In genomic region chr16:10016761-10017160, GRCh38 we compare ENCODE assay signal across 26 cellular contexts.
"Had no signal": no experiment of that assay in that cellular context is flagged by ENCODE, and none has a peak within 500 bp of the region (broad histone marks: within the 10 kb centered on the region; RNA-seq: fewer than 3 reads in every experiment).

No MANE protein-coding gene starts in this region.

- H3K4me1 Mint-ChIP-seq: IgD-negative memory B cell, T-cell had no signal

- H3K9ac ChIP-seq: KMS-11 had no signal

- H3K9me3 ChIP-seq: MG63, SJSA1 had no signal

- H3K27ac Mint-ChIP-seq: IgD-negative memory B cell, T-cell had no signal

- H3K4me3 ChIP-seq: K562, MG63, SJSA1, SK-N-MC had no signal

- H3K4me1 ChIP-seq: SJSA1 had no signal

- H3K9me3 Mint-ChIP-seq: IgD-negative memory B cell had no signal

- DNase-seq: MG63, NCI-H1092, NCI-H1105 treated with DMSO at 0.1 percent for 48 hours, NCI-H1417 treated with DMSO at 0.1 percent for 48 hours, NCI-H146, NCI-H1694 treated with DMSO at 0.1 percent for 48 hours, NCI-H1930, NCI-H2081, NCI-H2107, NCI-H2171, NCI-H226, NCI-H446, NCI-H510A, NCI-H524 treated with DMSO at 0.1 percent for 48 hours, NCI-H69, NCI-H774, PC-3, SHP77 treated with DMSO at 0.1 percent for 48 hours, SW 1271, T-cell had no signal

- H3K4me2 ChIP-seq: KMS-11 had no signal

- H3K36me3 ChIP-seq: MG63, SJSA1 had no signal

- H3K27ac ChIP-seq: HL-60, KMS-11, SJSA1, SK-N-MC had no signal

- H3K36me3 Mint-ChIP-seq: T-cell had no signal

- H3K4me3 Mint-ChIP-seq: IgD-negative memory B cell, T-cell had no signal
